ENCODE assay signal across 16 cellular contexts in the genomic region with DNA sequence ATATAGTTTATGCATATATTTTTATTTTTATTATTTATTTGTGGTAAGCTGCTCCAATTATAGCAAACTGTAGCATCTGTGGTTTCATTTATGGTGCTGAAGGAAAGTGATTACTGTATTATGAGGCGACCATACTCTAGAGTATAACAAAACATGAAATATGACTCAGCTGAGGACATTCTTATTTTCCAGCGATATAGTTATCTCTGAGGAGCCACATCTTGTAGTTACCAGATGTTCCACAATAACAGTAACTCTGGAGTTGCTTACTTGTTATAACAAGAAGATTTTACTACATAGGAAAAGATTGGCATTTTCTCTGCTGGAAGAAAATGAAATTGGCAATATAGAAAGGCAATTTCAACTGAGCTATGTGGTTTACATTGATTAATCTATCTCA.
"Had no signal": no experiment of that assay in that cellular context is flagged by ENCODE, and none has a peak within 500 bp of the region (broad histone marks: within the 10 kb centered on the region; RNA-seq: fewer than 3 reads in every experiment).

No MANE protein-coding gene starts in this region.

- H3K4me3 ChIP-seq: breast epithelium, tibial artery had no signal

- ATAC-seq: effector memory CD8-positive, alpha-beta T cell; left ventricle myocardium superior; natural killer cell; T-helper 17 cell had no signal

- H3K27me3 ChIP-seq: breast epithelium, neutrophil, tibial artery had no signal

- H3K36me3 ChIP-seq: breast epithelium, neutrophil, tibial artery had no signal

- DNase-seq: activated B cell treated with CpG ODN at 0.5 μM for 24 hours; activated CD4-positive, alpha-beta T cell treated with anti-CD3 and anti-CD28 coated beads, Interleukin-2, amount 10 ng/mL, durations not matched to agents 7 days and 5 days; activated CD8-positive, alpha-beta memory T cell treated with anti-CD3 and anti-CD28 coated beads for 24 hours; activated gamma-delta T cell treated with Interleukin-2 at 50 U/mL for 16 hours; dermis blood vessel endothelial cell; effector memory CD8-positive, alpha-beta T cell; hippocampal formation; left ventricle myocardium superior; natural killer cell; retina; stimulated activated CD4-positive, alpha-beta T cell treated with anti-CD3 and anti-CD28 coated beads, Interleukin-2, amount 100 ng/mL, for 48 hours; stimulated activated naive CD4-positive, alpha-beta T cell; T-helper 17 cell; tibial artery had no signal

- H3K9me3 ChIP-seq: neutrophil, tibial artery had no signal

- H3K4me1 ChIP-seq: breast epithelium, tibial artery had no signal

- H3K27ac ChIP-seq: breast epithelium, neutrophil, tibial artery had no signal
